ENCODE assay signal across 1 cellular context in the genomic region with DNA sequence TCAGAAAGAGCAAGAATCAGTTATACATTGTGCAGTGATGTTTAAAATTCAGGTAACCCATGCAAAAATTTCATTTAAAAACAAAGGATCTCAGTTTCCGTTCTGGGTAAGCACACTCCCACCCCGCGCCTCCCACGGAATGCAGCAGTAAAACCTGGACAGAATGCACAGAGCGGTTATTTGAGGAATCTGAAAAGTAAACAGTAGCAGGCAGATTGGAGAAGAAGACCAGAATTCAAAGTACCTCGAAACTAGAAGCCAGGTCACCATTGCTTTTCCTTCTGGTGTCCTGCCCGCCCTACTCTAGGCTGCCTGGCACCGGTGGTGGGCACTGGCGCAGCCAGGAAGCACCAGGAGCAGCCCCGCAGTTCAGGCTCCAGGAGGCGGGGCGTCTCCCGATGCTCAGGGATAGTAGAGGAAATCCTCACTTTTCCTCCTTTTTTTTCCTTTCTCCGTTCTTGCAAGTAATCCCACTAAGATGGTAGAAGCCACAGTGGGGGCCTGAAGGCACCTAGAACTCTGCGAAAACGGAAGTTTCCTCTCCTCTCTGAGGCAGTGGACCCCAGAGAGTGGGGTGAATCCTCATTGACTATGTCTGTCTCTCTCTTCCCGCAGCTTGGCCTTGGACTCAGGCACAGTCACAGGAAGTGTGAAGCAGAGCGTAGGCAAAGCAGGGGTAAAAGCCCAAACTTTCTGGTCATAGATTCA.
TF ChIP-seq lines count a peak whose summit lies in the region.

No MANE protein-coding gene starts in this region.

TF ChIP-seq in WTC11, 78 proteins besides CTCF, POLR2A, EP300 and RAD21 (continued from another document):
- TF ChIP-seq, protein P1, sequence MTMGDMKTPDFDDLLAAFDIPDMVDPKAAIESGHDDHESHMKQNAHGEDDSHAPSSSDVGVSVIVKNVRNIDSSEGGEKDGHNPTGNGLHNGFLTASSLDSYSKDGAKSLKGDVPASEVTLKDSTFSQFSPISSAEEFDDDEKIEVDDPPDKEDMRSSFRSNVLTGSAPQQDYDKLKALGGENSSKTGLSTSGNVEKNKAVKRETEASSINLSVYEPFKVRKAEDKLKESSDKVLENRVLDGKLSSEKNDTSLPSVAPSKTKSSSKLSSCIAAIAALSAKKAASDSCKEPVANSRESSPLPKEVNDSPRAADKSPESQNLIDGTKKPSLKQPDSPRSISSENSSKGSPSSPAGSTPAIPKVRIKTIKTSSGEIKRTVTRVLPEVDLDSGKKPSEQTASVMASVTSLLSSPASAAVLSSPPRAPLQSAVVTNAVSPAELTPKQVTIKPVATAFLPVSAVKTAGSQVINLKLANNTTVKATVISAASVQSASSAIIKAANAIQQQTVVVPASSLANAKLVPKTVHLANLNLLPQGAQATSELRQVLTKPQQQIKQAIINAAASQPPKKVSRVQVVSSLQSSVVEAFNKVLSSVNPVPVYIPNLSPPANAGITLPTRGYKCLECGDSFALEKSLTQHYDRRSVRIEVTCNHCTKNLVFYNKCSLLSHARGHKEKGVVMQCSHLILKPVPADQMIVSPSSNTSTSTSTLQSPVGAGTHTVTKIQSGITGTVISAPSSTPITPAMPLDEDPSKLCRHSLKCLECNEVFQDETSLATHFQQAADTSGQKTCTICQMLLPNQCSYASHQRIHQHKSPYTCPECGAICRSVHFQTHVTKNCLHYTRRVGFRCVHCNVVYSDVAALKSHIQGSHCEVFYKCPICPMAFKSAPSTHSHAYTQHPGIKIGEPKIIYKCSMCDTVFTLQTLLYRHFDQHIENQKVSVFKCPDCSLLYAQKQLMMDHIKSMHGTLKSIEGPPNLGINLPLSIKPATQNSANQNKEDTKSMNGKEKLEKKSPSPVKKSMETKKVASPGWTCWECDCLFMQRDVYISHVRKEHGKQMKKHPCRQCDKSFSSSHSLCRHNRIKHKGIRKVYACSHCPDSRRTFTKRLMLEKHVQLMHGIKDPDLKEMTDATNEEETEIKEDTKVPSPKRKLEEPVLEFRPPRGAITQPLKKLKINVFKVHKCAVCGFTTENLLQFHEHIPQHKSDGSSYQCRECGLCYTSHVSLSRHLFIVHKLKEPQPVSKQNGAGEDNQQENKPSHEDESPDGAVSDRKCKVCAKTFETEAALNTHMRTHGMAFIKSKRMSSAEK (CRISPR knock-in tag; IDR thresholded peaks at IDR 0.05; ENCODE audit: borderline replicate concordance): no peak
- TF ChIP-seq MXD4 (CRISPR knock-in tag; IDR thresholded peaks at IDR 0.05; ENCODE audit: borderline replicate concordance) (no peak), TEAD1 (CRISPR knock-in tag; IDR thresholded peaks at IDR 0.05) (no peak), NR2C2 (CRISPR knock-in tag; IDR thresholded peaks at IDR 0.05) (no peak), GRHL2 (CRISPR knock-in tag; IDR thresholded peaks at IDR 0.05; ENCODE audit: insufficient replicate concordance, severe bottlenecking) (no peak), ELF4 (CRISPR knock-in tag; IDR thresholded peaks at IDR 0.05; ENCODE audit: low read depth) (no peak), ZNF219 (CRISPR knock-in tag; IDR thresholded peaks at IDR 0.05; ENCODE audit: borderline replicate concordance) (no peak)
- TF ChIP-seq, protein P2, sequence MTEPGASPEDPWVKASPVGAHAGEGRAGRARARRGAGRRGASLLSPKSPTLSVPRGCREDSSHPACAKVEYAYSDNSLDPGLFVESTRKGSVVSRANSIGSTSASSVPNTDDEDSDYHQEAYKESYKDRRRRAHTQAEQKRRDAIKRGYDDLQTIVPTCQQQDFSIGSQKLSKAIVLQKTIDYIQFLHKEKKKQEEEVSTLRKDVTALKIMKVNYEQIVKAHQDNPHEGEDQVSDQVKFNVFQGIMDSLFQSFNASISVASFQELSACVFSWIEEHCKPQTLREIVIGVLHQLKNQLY (CRISPR knock-in tag; IDR thresholded peaks at IDR 0.05): no peak
- TF ChIP-seq, protein P3, sequence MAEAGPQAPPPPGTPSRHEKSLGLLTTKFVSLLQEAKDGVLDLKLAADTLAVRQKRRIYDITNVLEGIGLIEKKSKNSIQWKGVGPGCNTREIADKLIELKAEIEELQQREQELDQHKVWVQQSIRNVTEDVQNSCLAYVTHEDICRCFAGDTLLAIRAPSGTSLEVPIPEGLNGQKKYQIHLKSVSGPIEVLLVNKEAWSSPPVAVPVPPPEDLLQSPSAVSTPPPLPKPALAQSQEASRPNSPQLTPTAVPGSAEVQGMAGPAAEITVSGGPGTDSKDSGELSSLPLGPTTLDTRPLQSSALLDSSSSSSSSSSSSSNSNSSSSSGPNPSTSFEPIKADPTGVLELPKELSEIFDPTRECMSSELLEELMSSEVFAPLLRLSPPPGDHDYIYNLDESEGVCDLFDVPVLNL (CRISPR knock-in tag; IDR thresholded peaks at IDR 0.05; ENCODE audit: borderline replicate concordance, low read depth): no peak
- TF ChIP-seq, protein P4, sequence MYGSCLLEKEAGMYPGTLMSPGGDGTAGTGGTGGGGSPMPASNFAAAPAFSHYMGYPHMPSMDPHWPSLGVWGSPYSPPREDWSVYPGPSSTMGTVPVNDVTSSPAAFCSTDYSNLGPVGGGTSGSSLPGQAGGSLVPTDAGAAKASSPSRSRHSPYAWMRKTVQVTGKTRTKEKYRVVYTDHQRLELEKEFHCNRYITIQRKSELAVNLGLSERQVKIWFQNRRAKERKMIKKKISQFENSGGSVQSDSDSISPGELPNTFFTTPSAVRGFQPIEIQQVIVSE (CRISPR knock-in tag; IDR thresholded peaks at IDR 0.05; ENCODE audit: borderline replicate concordance): no peak
